Comparison of ENCODE assay signal across 29 cellular contexts in the genomic region with DNA sequence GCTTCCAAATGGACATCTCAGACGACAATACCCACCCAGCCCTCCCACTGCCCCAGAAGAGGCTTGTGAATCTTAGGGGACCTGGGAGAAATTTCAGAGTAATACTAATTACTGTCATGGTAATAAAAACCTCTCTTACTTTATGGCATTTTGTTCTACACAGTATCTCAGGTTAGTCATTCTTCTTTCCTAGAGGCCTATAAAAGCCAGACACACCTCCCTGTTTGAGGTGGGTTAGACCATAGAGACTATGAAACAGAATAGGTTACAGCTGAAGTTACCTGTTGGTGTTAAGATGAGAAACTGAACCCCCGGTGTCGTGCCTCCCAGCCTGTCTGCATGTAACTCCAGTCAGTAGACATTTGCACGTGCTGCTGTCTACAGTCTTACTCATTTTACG.
"Had no signal": no experiment of that assay in that cellular context is flagged by ENCODE, and none has a peak within 500 bp of the region (broad histone marks: within the 10 kb centered on the region; RNA-seq: fewer than 3 reads in every experiment).

No MANE protein-coding gene starts in this region.

- ATAC-seq: activated CD4-positive, CD25-positive, alpha-beta regulatory T cell treated with anti-CD3 and anti-CD28 coated beads, Interleukin-2, amount 50 U/mL, for 24 hours; activated CD8-positive, alpha-beta T cell treated with anti-CD3 and anti-CD28 coated beads for 36 hours; activated naive CD8-positive, alpha-beta T cell treated with anti-CD3 and anti-CD28 coated beads, Interleukin-2, amount 50 U/mL, for 24 hours; activated T-cell treated with anti-CD3 and anti-CD28 coated beads, Interleukin-2, amount 50 U/mL, for 4 hours; activated T-helper 17 cell treated with anti-CD3 and anti-CD28 coated beads, Interleukin-2, amount 50 U/mL, for 72 hours; body of pancreas; esophagus mucosa; gastrocnemius medialis; T-helper 17 cell had no signal

- H3K36me3 ChIP-seq: adrenal gland, colonic mucosa, gastrocnemius medialis, WERI-Rb-1 had no signal

- H3K36me3 Mint-ChIP-seq: activated naive CD4-positive, alpha-beta T cell treated with anti-CD3 and anti-CD28 coated beads, Interleukin-2, amount 50 U/mL, for 24 hours; activated naive CD8-positive, alpha-beta T cell treated with anti-CD3 and anti-CD28 coated beads for 36 hours had no signal

- H3K27ac Mint-ChIP-seq: activated B cell treated with CpG ODN at 0.5 μM for 24 hours; activated CD8-positive, alpha-beta T cell treated with anti-CD3 and anti-CD28 coated beads for 36 hours; activated naive CD4-positive, alpha-beta T cell treated with anti-CD3 and anti-CD28 coated beads for 36 hours; activated naive CD4-positive, alpha-beta T cell treated with anti-CD3 and anti-CD28 coated beads, Interleukin-2, amount 50 U/mL, for 24 hours; activated naive CD8-positive, alpha-beta T cell treated with anti-CD3 and anti-CD28 coated beads for 36 hours; activated naive CD8-positive, alpha-beta T cell treated with anti-CD3 and anti-CD28 coated beads, Interleukin-2, amount 50 U/mL, for 24 hours; activated T-helper 17 cell treated with anti-CD3 and anti-CD28 coated beads, Interleukin-2, amount 50 U/mL, for 72 hours; T-helper 17 cell; T-helper 2 cell treated with Interferon-gamma antibody and Interleukin-4, amounts not matched to agents 5 μg/mL and 100 μg/mL, for 36 hours had no signal

- H3K9me3 Mint-ChIP-seq: activated B cell treated with CpG ODN at 0.5 μM for 24 hours; activated CD8-positive, alpha-beta T cell treated with anti-CD3 and anti-CD28 coated beads for 36 hours; activated naive CD4-positive, alpha-beta T cell treated with anti-CD3 and anti-CD28 coated beads for 36 hours; activated naive CD4-positive, alpha-beta T cell treated with anti-CD3 and anti-CD28 coated beads, Interleukin-2, amount 50 U/mL, for 24 hours; activated naive CD8-positive, alpha-beta T cell treated with anti-CD3 and anti-CD28 coated beads for 36 hours; activated naive CD8-positive, alpha-beta T cell treated with anti-CD3 and anti-CD28 coated beads, Interleukin-2, amount 50 U/mL, for 24 hours; activated T-cell treated with anti-CD3 and anti-CD28 coated beads, Interleukin-2, amount 50 U/mL, for 4 hours; activated T-helper 17 cell treated with anti-CD3 and anti-CD28 coated beads, Interleukin-2, amount 50 U/mL, for 72 hours; T-helper 2 cell treated with Interferon-gamma antibody and Interleukin-4, amounts not matched to agents 5 μg/mL and 100 μg/mL, for 36 hours had no signal

- H3K4me3 Mint-ChIP-seq: activated B cell treated with CpG ODN at 0.5 μM for 24 hours; activated CD8-positive, alpha-beta T cell treated with anti-CD3 and anti-CD28 coated beads for 36 hours; activated naive CD4-positive, alpha-beta T cell treated with anti-CD3 and anti-CD28 coated beads for 36 hours; activated naive CD4-positive, alpha-beta T cell treated with anti-CD3 and anti-CD28 coated beads, Interleukin-2, amount 50 U/mL, for 24 hours; activated naive CD8-positive, alpha-beta T cell treated with anti-CD3 and anti-CD28 coated beads for 36 hours; activated naive CD8-positive, alpha-beta T cell treated with anti-CD3 and anti-CD28 coated beads, Interleukin-2, amount 50 U/mL, for 24 hours; activated T-cell treated with anti-CD3 and anti-CD28 coated beads, Interleukin-2, amount 50 U/mL, for 4 hours; activated T-helper 17 cell treated with anti-CD3 and anti-CD28 coated beads, Interleukin-2, amount 50 U/mL, for 72 hours; T-helper 17 cell; T-helper 2 cell treated with Interferon-gamma antibody and Interleukin-4, amounts not matched to agents 5 μg/mL and 100 μg/mL, for 36 hours had no signal

- H3K4me1 ChIP-seq: adrenal gland, body of pancreas, colonic mucosa, gastrocnemius medialis had no signal

- H3K27me3 ChIP-seq: adrenal gland, body of pancreas, colonic mucosa, gastrocnemius medialis had no signal

- H3K27me3 Mint-ChIP-seq: activated T-helper 17 cell treated with anti-CD3 and anti-CD28 coated beads, Interleukin-2, amount 50 U/mL, for 72 hours had no signal

- H3K27ac ChIP-seq: adrenal gland, body of pancreas, colonic mucosa, gastrocnemius medialis, WERI-Rb-1 had no signal

- H3K4me1 Mint-ChIP-seq: activated naive CD4-positive, alpha-beta T cell treated with anti-CD3 and anti-CD28 coated beads, Interleukin-2, amount 50 U/mL, for 24 hours; activated naive CD8-positive, alpha-beta T cell treated with anti-CD3 and anti-CD28 coated beads for 36 hours; activated T-helper 17 cell treated with anti-CD3 and anti-CD28 coated beads, Interleukin-2, amount 50 U/mL, for 72 hours had no signal

- H3K4me3 ChIP-seq: adrenal gland, body of pancreas, colonic mucosa, gastrocnemius medialis had no signal

- DNase-seq: activated B cell treated with CpG ODN at 0.5 μM for 24 hours; activated CD4-positive, alpha-beta T cell treated with anti-CD3 and anti-CD28 coated beads for 48 hours; activated CD4-positive, alpha-beta T cell treated with anti-CD3 and anti-CD28 coated beads, Interleukin-2, amount 50 U/mL, for 1 hour; activated CD4-positive, alpha-beta T cell treated with anti-CD3 and anti-CD28 coated beads, Interleukin-2, amount 50 U/mL, for 48 hours; activated CD8-positive, alpha-beta memory T cell treated with anti-CD3 and anti-CD28 coated beads for 24 hours; activated CD8-positive, alpha-beta T cell treated with anti-CD3 and anti-CD28 coated beads for 36 hours; activated effector memory CD4-positive, alpha-beta T cell treated with Interleukin-2 at 50 U/mL for 16 hours; activated naive CD4-positive, alpha-beta T cell treated with anti-CD3 and anti-CD28 coated beads for 36 hours; activated naive CD8-positive, alpha-beta T cell treated with anti-CD3 and anti-CD28 coated beads for 36 hours; activated naive CD8-positive, alpha-beta T cell treated with anti-CD3 and anti-CD28 coated beads, Interleukin-2, amount 50 U/mL, for 24 hours; activated T-cell treated with anti-CD3 and anti-CD28 coated beads, Interleukin-2, amount 50 U/mL, for 4 hours; adrenal gland; aorta; body of pancreas; central memory CD4-positive, alpha-beta T cell; colonic mucosa; effector CD8-positive, alpha-beta T cell; foreskin fibroblast; gastrocnemius medialis; glutamatergic neuron; T-helper 1 cell; T-helper 17 cell; T1000; WERI-Rb-1 had no signal
